In genomic region chr12:25590021-25590721, GRCh38 we compare ENCODE assay signal across 1 cellular context.
TF ChIP-seq lines count a peak whose summit lies in the region.

No MANE protein-coding gene starts in this region.

TF ChIP-seq in GM12878, 131 proteins besides CTCF, POLR2A, EP300 and RAD21 (continued from another document):
- TF ChIP-seq PKNOX1 (IDR thresholded peaks at IDR 0.05) (no peak), IRF5 (IDR thresholded peaks at IDR 0.05; ENCODE audit: borderline replicate concordance) (no peak), NFIC (IDR thresholded peaks at IDR 0.05; ENCODE audit: low read depth, low read length) (no peak), NFXL1 (IDR thresholded peaks at IDR 0.05; ENCODE audit: borderline replicate concordance) (no peak), MEF2A (IDR thresholded peaks at IDR 0.05; ENCODE audit: insufficient read depth, low read depth, low read length) (no peak), DPF2 (IDR thresholded peaks at IDR 0.05) (no peak), ZNF24 (IDR thresholded peaks at IDR 0.05) (no peak)
TF ChIP-seq in GM12878: peak in this region for 0.
